1 cellular context compared by ENCODE assay signal in the genomic region with DNA sequence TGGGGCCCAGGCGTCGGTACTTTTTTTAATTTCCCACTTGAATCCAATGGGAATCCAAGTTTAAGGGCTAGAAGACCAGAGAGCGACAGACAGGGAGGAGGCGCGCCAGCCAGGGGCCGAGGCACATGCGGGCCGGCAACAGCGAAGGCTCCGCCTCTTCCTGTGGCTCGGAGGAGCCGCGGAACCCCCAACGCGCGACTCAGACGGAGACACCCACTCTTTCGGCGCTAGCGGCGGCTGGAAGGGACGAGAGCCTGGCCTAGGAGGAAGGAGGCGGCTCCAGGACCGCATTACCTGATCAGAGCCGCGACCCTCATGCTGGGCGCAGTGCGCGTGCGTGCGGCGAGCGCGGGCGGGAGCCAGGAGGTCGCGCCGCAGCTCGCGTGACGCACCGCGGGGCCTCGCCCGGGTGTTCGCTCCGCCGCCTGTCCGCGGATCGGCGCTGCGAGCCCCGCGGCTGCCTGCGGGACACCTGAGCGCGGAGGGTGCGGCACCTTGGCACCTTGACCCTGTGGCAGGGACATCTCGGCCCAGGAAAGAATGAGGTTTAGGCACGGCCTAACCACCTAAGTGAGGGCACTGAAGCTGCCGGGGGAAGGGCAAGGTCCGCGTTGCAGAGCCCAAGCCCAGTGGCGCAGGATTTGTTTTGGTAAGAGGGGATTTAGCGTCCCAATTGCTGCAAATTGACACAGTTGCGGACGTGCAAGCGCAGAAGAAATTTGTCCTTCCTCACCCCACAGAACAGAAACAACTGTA.
A peak's percentile ranks its signal among the peaks of the same experiment; 100 is the strongest.
TF ChIP-seq lines count a peak whose summit lies in the region.

A gene with protein sequence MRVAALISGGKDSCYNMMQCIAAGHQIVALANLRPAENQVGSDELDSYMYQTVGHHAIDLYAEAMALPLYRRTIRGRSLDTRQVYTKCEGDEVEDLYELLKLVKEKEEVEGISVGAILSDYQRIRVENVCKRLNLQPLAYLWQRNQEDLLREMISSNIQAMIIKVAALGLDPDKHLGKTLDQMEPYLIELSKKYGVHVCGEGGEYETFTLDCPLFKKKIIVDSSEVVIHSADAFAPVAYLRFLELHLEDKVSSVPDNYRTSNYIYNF (minus strand): TSS at position 341 of the 756 bp plus-strand sequence. CDS start 24 bp downstream, at position 317.

TF ChIP-seq in K562, 482 proteins besides CTCF, POLR2A, EP300 and RAD21 (continued from another document and continues in another):
- TF ChIP-seq, protein P1, sequence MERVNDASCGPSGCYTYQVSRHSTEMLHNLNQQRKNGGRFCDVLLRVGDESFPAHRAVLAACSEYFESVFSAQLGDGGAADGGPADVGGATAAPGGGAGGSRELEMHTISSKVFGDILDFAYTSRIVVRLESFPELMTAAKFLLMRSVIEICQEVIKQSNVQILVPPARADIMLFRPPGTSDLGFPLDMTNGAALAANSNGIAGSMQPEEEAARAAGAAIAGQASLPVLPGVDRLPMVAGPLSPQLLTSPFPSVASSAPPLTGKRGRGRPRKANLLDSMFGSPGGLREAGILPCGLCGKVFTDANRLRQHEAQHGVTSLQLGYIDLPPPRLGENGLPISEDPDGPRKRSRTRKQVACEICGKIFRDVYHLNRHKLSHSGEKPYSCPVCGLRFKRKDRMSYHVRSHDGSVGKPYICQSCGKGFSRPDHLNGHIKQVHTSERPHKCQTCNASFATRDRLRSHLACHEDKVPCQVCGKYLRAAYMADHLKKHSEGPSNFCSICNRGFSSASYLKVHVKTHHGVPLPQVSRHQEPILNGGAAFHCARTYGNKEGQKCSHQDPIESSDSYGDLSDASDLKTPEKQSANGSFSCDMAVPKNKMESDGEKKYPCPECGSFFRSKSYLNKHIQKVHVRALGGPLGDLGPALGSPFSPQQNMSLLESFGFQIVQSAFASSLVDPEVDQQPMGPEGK (CRISPR knock-in tag; IDR thresholded peaks at IDR 0.05; ENCODE audit: borderline replicate concordance) = no peak
- TF ChIP-seq SMARCE1 (IDR thresholded peaks at IDR 0.05) = peak; percentile 25
- TF ChIP-seq, protein P2, sequence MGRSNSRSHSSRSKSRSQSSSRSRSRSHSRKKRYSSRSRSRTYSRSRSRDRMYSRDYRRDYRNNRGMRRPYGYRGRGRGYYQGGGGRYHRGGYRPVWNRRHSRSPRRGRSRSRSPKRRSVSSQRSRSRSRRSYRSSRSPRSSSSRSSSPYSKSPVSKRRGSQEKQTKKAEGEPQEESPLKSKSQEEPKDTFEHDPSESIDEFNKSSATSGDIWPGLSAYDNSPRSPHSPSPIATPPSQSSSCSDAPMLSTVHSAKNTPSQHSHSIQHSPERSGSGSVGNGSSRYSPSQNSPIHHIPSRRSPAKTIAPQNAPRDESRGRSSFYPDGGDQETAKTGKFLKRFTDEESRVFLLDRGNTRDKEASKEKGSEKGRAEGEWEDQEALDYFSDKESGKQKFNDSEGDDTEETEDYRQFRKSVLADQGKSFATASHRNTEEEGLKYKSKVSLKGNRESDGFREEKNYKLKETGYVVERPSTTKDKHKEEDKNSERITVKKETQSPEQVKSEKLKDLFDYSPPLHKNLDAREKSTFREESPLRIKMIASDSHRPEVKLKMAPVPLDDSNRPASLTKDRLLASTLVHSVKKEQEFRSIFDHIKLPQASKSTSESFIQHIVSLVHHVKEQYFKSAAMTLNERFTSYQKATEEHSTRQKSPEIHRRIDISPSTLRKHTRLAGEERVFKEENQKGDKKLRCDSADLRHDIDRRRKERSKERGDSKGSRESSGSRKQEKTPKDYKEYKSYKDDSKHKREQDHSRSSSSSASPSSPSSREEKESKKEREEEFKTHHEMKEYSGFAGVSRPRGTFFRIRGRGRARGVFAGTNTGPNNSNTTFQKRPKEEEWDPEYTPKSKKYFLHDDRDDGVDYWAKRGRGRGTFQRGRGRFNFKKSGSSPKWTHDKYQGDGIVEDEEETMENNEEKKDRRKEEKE (IDR thresholded peaks at IDR 0.05; ENCODE audit: borderline replicate concordance in 1 of 2, control insufficient read depth in 1 of 2, low read depth in 2 of 2, low read length in 1 of 2) = no peak
- TF ChIP-seq, protein P3, sequence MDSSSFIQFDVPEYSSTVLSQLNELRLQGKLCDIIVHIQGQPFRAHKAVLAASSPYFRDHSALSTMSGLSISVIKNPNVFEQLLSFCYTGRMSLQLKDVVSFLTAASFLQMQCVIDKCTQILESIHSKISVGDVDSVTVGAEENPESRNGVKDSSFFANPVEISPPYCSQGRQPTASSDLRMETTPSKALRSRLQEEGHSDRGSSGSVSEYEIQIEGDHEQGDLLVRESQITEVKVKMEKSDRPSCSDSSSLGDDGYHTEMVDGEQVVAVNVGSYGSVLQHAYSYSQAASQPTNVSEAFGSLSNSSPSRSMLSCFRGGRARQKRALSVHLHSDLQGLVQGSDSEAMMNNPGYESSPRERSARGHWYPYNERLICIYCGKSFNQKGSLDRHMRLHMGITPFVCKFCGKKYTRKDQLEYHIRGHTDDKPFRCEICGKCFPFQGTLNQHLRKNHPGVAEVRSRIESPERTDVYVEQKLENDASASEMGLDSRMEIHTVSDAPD (CRISPR knock-in tag; IDR thresholded peaks at IDR 0.05) = no peak
- TF ChIP-seq, protein P4, sequence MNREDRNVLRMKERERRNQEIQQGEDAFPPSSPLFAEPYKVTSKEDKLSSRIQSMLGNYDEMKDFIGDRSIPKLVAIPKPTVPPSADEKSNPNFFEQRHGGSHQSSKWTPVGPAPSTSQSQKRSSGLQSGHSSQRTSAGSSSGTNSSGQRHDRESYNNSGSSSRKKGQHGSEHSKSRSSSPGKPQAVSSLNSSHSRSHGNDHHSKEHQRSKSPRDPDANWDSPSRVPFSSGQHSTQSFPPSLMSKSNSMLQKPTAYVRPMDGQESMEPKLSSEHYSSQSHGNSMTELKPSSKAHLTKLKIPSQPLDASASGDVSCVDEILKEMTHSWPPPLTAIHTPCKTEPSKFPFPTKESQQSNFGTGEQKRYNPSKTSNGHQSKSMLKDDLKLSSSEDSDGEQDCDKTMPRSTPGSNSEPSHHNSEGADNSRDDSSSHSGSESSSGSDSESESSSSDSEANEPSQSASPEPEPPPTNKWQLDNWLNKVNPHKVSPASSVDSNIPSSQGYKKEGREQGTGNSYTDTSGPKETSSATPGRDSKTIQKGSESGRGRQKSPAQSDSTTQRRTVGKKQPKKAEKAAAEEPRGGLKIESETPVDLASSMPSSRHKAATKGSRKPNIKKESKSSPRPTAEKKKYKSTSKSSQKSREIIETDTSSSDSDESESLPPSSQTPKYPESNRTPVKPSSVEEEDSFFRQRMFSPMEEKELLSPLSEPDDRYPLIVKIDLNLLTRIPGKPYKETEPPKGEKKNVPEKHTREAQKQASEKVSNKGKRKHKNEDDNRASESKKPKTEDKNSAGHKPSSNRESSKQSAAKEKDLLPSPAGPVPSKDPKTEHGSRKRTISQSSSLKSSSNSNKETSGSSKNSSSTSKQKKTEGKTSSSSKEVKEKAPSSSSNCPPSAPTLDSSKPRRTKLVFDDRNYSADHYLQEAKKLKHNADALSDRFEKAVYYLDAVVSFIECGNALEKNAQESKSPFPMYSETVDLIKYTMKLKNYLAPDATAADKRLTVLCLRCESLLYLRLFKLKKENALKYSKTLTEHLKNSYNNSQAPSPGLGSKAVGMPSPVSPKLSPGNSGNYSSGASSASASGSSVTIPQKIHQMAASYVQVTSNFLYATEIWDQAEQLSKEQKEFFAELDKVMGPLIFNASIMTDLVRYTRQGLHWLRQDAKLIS (CRISPR knock-in tag; IDR thresholded peaks at IDR 0.05) = 0 out of 2 replicates have a peak, but pooled peaks have one; percentile 25
- TF ChIP-seq, protein P5, sequence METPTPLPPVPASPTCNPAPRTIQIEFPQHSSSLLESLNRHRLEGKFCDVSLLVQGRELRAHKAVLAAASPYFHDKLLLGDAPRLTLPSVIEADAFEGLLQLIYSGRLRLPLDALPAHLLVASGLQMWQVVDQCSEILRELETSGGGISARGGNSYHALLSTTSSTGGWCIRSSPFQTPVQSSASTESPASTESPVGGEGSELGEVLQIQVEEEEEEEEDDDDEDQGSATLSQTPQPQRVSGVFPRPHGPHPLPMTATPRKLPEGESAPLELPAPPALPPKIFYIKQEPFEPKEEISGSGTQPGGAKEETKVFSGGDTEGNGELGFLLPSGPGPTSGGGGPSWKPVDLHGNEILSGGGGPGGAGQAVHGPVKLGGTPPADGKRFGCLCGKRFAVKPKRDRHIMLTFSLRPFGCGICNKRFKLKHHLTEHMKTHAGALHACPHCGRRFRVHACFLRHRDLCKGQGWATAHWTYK (CRISPR knock-in tag; IDR thresholded peaks at IDR 0.05) = peak; percentile 37; the same call in 1 of the 2 replicates
- no peak for TF ChIP-seq NR1H2 (CRISPR knock-in tag; IDR thresholded peaks at IDR 0.05)
- no peak for TF ChIP-seq HMG20A (CRISPR knock-in tag; conservative IDR thresholded peaks at IDR 0.05)
- TF ChIP-seq, protein P6, sequence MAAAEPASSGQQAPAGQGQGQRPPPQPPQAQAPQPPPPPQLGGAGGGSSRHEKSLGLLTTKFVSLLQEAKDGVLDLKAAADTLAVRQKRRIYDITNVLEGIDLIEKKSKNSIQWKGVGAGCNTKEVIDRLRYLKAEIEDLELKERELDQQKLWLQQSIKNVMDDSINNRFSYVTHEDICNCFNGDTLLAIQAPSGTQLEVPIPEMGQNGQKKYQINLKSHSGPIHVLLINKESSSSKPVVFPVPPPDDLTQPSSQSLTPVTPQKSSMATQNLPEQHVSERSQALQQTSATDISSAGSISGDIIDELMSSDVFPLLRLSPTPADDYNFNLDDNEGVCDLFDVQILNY (CRISPR knock-in tag; IDR thresholded peaks at IDR 0.05) = no peak
- no peak for TF ChIP-seq SAP30 (IDR thresholded peaks at IDR 0.05; ENCODE audit: borderline replicate concordance, insufficient read depth, low read depth, low read length, poor library complexity, severe bottlenecking)
- TF ChIP-seq CXXC5 (CRISPR knock-in tag; IDR thresholded peaks at IDR 0.05) = peak; percentile 83
- TF ChIP-seq ELF2 (CRISPR knock-in tag; IDR thresholded peaks at IDR 0.05) = no peak
- TF ChIP-seq MCM2 (IDR thresholded peaks at IDR 0.05; ENCODE audit: low read depth) = no peak
- TF ChIP-seq, protein P7, sequence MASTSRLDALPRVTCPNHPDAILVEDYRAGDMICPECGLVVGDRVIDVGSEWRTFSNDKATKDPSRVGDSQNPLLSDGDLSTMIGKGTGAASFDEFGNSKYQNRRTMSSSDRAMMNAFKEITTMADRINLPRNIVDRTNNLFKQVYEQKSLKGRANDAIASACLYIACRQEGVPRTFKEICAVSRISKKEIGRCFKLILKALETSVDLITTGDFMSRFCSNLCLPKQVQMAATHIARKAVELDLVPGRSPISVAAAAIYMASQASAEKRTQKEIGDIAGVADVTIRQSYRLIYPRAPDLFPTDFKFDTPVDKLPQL (IDR thresholded peaks at IDR 0.05; ENCODE audit: extremely low read depth, insufficient read length) = peak; percentile 32
- TF ChIP-seq FOXJ2 (tag; IDR thresholded peaks at IDR 0.05) = peak; percentile 70
- no peak for TF ChIP-seq ELF4 (CRISPR knock-in tag; IDR thresholded peaks at IDR 0.05)
- no peak for TF ChIP-seq HDGF (IDR thresholded peaks at IDR 0.05)
- TF ChIP-seq, protein P8, sequence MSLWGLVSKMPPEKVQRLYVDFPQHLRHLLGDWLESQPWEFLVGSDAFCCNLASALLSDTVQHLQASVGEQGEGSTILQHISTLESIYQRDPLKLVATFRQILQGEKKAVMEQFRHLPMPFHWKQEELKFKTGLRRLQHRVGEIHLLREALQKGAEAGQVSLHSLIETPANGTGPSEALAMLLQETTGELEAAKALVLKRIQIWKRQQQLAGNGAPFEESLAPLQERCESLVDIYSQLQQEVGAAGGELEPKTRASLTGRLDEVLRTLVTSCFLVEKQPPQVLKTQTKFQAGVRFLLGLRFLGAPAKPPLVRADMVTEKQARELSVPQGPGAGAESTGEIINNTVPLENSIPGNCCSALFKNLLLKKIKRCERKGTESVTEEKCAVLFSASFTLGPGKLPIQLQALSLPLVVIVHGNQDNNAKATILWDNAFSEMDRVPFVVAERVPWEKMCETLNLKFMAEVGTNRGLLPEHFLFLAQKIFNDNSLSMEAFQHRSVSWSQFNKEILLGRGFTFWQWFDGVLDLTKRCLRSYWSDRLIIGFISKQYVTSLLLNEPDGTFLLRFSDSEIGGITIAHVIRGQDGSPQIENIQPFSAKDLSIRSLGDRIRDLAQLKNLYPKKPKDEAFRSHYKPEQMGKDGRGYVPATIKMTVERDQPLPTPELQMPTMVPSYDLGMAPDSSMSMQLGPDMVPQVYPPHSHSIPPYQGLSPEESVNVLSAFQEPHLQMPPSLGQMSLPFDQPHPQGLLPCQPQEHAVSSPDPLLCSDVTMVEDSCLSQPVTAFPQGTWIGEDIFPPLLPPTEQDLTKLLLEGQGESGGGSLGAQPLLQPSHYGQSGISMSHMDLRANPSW (CRISPR knock-in tag; IDR thresholded peaks at IDR 0.05) = no peak
- TF ChIP-seq, protein P9, sequence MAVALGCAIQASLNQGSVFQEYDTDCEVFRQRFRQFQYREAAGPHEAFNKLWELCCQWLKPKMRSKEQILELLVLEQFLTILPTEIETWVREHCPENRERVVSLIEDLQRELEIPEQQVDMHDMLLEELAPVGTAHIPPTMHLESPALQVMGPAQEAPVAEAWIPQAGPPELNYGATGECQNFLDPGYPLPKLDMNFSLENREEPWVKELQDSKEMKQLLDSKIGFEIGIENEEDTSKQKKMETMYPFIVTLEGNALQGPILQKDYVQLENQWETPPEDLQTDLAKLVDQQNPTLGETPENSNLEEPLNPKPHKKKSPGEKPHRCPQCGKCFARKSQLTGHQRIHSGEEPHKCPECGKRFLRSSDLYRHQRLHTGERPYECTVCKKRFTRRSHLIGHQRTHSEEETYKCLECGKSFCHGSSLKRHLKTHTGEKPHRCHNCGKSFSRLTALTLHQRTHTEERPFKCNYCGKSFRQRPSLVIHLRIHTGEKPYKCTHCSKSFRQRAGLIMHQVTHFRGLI (CRISPR knock-in tag; IDR thresholded peaks at IDR 0.05) = no peak
- TF ChIP-seq EWSR1 (IDR thresholded peaks at IDR 0.05; ENCODE audit: borderline replicate concordance, low read depth, partially characterized antibody) = no peak
- TF ChIP-seq SMARCA5 (IDR thresholded peaks at IDR 0.05) = no peak
- TF ChIP-seq, protein P10, sequence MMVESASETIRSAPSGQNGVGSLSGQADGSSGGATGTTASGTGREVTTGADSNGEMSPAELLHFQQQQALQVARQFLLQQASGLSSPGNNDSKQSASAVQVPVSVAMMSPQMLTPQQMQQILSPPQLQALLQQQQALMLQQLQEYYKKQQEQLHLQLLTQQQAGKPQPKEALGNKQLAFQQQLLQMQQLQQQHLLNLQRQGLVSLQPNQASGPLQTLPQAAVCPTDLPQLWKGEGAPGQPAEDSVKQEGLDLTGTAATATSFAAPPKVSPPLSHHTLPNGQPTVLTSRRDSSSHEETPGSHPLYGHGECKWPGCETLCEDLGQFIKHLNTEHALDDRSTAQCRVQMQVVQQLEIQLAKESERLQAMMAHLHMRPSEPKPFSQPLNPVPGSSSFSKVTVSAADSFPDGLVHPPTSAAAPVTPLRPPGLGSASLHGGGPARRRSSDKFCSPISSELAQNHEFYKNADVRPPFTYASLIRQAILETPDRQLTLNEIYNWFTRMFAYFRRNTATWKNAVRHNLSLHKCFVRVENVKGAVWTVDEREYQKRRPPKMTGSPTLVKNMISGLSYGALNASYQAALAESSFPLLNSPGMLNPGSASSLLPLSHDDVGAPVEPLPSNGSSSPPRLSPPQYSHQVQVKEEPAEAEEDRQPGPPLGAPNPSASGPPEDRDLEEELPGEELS (CRISPR knock-in tag; IDR thresholded peaks at IDR 0.05; ENCODE audit: borderline replicate concordance) = no peak
- TF ChIP-seq ZNF282 (CRISPR knock-in tag; IDR thresholded peaks at IDR 0.05) = no peak
- TF ChIP-seq ZNF217 (CRISPR knock-in tag; IDR thresholded peaks at IDR 0.05) = no peak
- no peak for TF ChIP-seq ERF (CRISPR knock-in tag; IDR thresholded peaks at IDR 0.05)
- peak; percentile 41; the same call in 1 of the 2 replicates for TF ChIP-seq GTF2F1 (IDR thresholded peaks at IDR 0.05; ENCODE audit: low read depth, low read length)
- 0 out of 4 replicates have a peak, but pooled peaks of 1 of the 2 experiments have one; percentile 43 for TF ChIP-seq NONO (IDR thresholded peaks at IDR 0.05; ENCODE audit: low read depth in 2 of 2, low read length in 1 of 2)
- peak; percentile 49 for TF ChIP-seq ZNF431 (CRISPR knock-in tag; IDR thresholded peaks at IDR 0.05)
- TF ChIP-seq ZBTB17 (CRISPR knock-in tag; IDR thresholded peaks at IDR 0.05) = 0 out of 2 replicates have a peak, but pooled peaks have one; percentile 46
- no peak for TF ChIP-seq MAFG (tag; conservative IDR thresholded peaks at IDR 0.05)
